Comparison of ENCODE assay signal across 18 cellular contexts in genomic region chr2:235204923-235205322, GRCh38.
"Had no signal": no experiment of that assay in that cellular context is flagged by ENCODE, and none has a peak within 500 bp of the region (broad histone marks: within the 10 kb centered on the region; RNA-seq: fewer than 3 reads in every experiment).

No MANE protein-coding gene starts in this region.

- H3K36me3 ChIP-seq: cardiac muscle cell, right atrium auricular region, suprapubic skin, transverse colon had no signal

- H3K9me3 ChIP-seq: suprapubic skin, transverse colon had no signal

- H3K4me1 ChIP-seq: right atrium auricular region, transverse colon had no signal

- H3K9me3 Mint-ChIP-seq: effector memory CD8-positive, alpha-beta T cell; stimulated activated naive CD8-positive, alpha-beta T cell treated with anti-CD3 and anti-CD28 coated beads, Interleukin-15, Interleukin-2, amounts not matched to agents 100 ng/mL and 50 ng/mL, for 24 hours; T-helper 1 cell treated with Interleukin-12 subunit alpha and Interleukin-12 subunit beta and Interleukin-4 antibody, amounts not matched to agents 30 μg/mL and 1 μg/mL, for 36 hours had no signal

- H3K36me3 Mint-ChIP-seq: activated naive CD8-positive, alpha-beta T cell; memory B cell had no signal

- ATAC-seq: activated CD4-positive, CD25-positive, alpha-beta regulatory T cell treated with anti-CD3 and anti-CD28 coated beads, Interleukin-2, amount 50 U/mL, for 24 hours; effector memory CD8-positive, alpha-beta T cell had no signal

- DNase-seq: activated CD4-positive, alpha-beta T cell treated with anti-CD3 and anti-CD28 coated beads, Interleukin-2, amount 50 U/mL, for 1 hour; amniotic stem cell; dermis blood vessel endothelial cell; effector memory CD8-positive, alpha-beta T cell; foreskin melanocyte; glutamatergic neuron; hippocampal formation; transverse colon had no signal

- H3K27ac ChIP-seq: cardiac muscle cell, right atrium auricular region, suprapubic skin, transverse colon had no signal

- H3K4me1 Mint-ChIP-seq: memory B cell had no signal

- H3K4me3 Mint-ChIP-seq: activated naive CD8-positive, alpha-beta T cell; effector memory CD8-positive, alpha-beta T cell; memory B cell; neural crest cell; stimulated activated naive CD8-positive, alpha-beta T cell treated with anti-CD3 and anti-CD28 coated beads, Interleukin-15, Interleukin-2, amounts not matched to agents 100 ng/mL and 50 ng/mL, for 24 hours; T-helper 1 cell treated with Interleukin-12 subunit alpha and Interleukin-12 subunit beta and Interleukin-4 antibody, amounts not matched to agents 30 μg/mL and 1 μg/mL, for 36 hours had no signal

- H3K4me3 ChIP-seq: cardiac muscle cell, right atrium auricular region, suprapubic skin, transverse colon had no signal

- H3K27me3 ChIP-seq: cardiac muscle cell, right atrium auricular region, transverse colon had no signal

- H3K27ac Mint-ChIP-seq: activated naive CD8-positive, alpha-beta T cell; effector memory CD8-positive, alpha-beta T cell; memory B cell; progenitor cell of endocrine pancreas; stimulated activated naive CD8-positive, alpha-beta T cell treated with anti-CD3 and anti-CD28 coated beads, Interleukin-15, Interleukin-2, amounts not matched to agents 100 ng/mL and 50 ng/mL, for 24 hours; T-helper 1 cell treated with Interleukin-12 subunit alpha and Interleukin-12 subunit beta and Interleukin-4 antibody, amounts not matched to agents 30 μg/mL and 1 μg/mL, for 36 hours had no signal
